14 cellular contexts compared by ENCODE assay signal in the genomic region with DNA sequence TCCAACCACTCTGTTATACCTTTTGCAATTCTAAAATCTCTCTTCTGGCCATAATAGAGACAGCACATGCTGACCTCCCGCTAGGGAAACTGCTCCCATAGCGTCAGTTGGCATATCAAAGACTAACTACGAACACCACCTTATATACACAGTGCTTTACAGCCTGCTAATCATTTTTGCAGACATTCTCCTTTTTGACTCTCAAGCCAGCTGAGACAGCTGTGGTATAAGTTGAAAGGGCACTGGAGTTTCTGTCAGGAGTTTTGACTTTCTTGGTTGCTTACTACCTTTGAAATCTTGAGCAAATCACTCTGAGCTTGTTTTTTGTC.
DNase-seq lines count a peak whose midpoint lies in the region; ATAC-seq, FAIRE-seq and TF ChIP-seq lines count a peak whose summit lies in the region.
"Had no signal": no experiment of that assay in that cellular context is flagged by ENCODE, and none has a peak within 500 bp of the region (broad histone marks: within the 10 kb centered on the region; RNA-seq: fewer than 3 reads in every experiment).

No MANE protein-coding gene starts in this region.

- ATAC-seq in GM21737 (IDR thresholded peaks at IDR 0.05; ENCODE audit: unreplicated experiment): peak; percentile 31
- peak; percentile 13 for ATAC-seq in HG03378 (IDR thresholded peaks at IDR 0.05; ENCODE audit: unreplicated experiment)

- H3K79me2 ChIP-seq in H1 (ENCODE audit: control insufficient read depth in 1 of 2, insufficient read depth in 2 of 2, low read length in 2 of 2): no peaks in the 10 kb centered on the region
- H3K79me2 ChIP-seq: parathyroid adenoma had no signal

- H3K23ac ChIP-seq in H1 (ENCODE audit: insufficient read length): no peak overlapping the region

- no peak for TF ChIP-seq EP300 in H1 (IDR thresholded peaks at IDR 0.05; ENCODE audit: borderline replicate concordance in 1 of 2, low read depth in 2 of 2, low read length in 2 of 2)

- no peak overlapping the region for H3K14ac ChIP-seq in H1 (ENCODE audit: insufficient read length)

- no peak overlapping the region for H3K27ac ChIP-seq in H1 (ENCODE audit: low read depth, low read length)
- H3K27ac ChIP-seq: parathyroid adenoma, tibial artery had no signal

- H3K9ac ChIP-seq in H1 (replicated peaks in 1 of 4; ENCODE audit: extremely low read depth in 1 of 4, low read depth in 3 of 4, low read length in 3 of 4): no peak overlapping the region
- H3K9ac ChIP-seq: parathyroid adenoma had no signal

- no peak overlapping the region for H2BK20ac ChIP-seq in H1 (ENCODE audit: low read length)

- no peak overlapping the region for H2AK5ac ChIP-seq in H1 (ENCODE audit: low read depth, low read length)

- peaks cover 9% of the 10 kb centered on the region for H3K27me3 Mint-ChIP-seq in T-helper 2 cell treated with Interferon-gamma antibody and Interleukin-4, amounts not matched to agents 5 μg/mL and 100 μg/mL, for 36 hours (ENCODE audit: low read depth)

- H3K36me3 ChIP-seq in H1 (ENCODE audit: control insufficient read depth in 2 of 4, insufficient read depth in 4 of 4, low read length in 3 of 4) (no peaks in the 10 kb centered on the region), MG63 (no peaks in the 10 kb centered on the region)
- H3K36me3 ChIP-seq: tibial artery had no signal

- no peaks in the 10 kb centered on the region for H3K79me1 ChIP-seq in H1 (ENCODE audit: low read depth, low read length)

- H3K36me3 Mint-ChIP-seq in T-helper 2 cell treated with Interferon-gamma antibody and Interleukin-4, amounts not matched to agents 5 μg/mL and 100 μg/mL, for 36 hours (ENCODE audit: low read depth): no peaks in the 10 kb centered on the region

- no peak for TF ChIP-seq RAD21 in H1 (IDR thresholded peaks at IDR 0.05 in 1 of 2, conservative IDR thresholded peaks at IDR 0.05 in 1 of 2; ENCODE audit: low read depth in 2 of 2, low read length in 2 of 2)

- no peak overlapping the region for H3K4me2 ChIP-seq in H1 (ENCODE audit: insufficient read depth in 1 of 2, low read depth in 2 of 2, low read length in 2 of 2)

- H3K4me1 Mint-ChIP-seq in T-helper 2 cell treated with Interferon-gamma antibody and Interleukin-4, amounts not matched to agents 5 μg/mL and 100 μg/mL, for 36 hours (ENCODE audit: low read depth): peaks cover 16% of the 10 kb centered on the region

- H3K27me3 ChIP-seq in H1 (replicated peaks in 1 of 4; ENCODE audit: control insufficient read depth in 3 of 4, extremely low read depth in 1 of 4, insufficient read depth in 3 of 4, low read length in 3 of 4) (no peaks in the 10 kb centered on the region), MG63 (no peaks in the 10 kb centered on the region)

- no peak overlapping the region for H3K4ac ChIP-seq in H1 (replicated peaks; ENCODE audit: insufficient read length, low read depth, low read length)

- 0 out of 2 replicates have a peak overlapping the region, but pooled peaks have one; percentile 13 for H3K18ac ChIP-seq in H1 (ENCODE audit: extremely low read depth, low read length)

- POLR2A ChIA-PET in H1 (lab: Charles Lee; ENCODE audit: partially characterized antibody): no interaction called here

- CTCF ChIA-PET in H1 (lab: Charles Lee; ENCODE audit: partially characterized antibody): interaction anchor here (1.1 to 1.4 kb wide), 2 partner anchors 9 to 75 kb away, joined by 3 read pairs; no protein-coding TSS in a partner anchor

- no peak overlapping the region for H3K4me3 Mint-ChIP-seq in T-helper 2 cell treated with Interferon-gamma antibody and Interleukin-4, amounts not matched to agents 5 μg/mL and 100 μg/mL, for 36 hours

- H4K20me1 ChIP-seq in H1 (replicated peaks in 1 of 2; ENCODE audit: control insufficient read depth in 1 of 2, insufficient read depth in 2 of 2, low read length in 2 of 2): peaks cover 0 to 3% of the 10 kb centered on the region in 2 experiments

- 86% methylated on average over 3 of the region's 3 CpGs; no CpG with 5 or more reads in 1 of the 2 experiments for WGBS in H1 (ENCODE audit: extremely low coverage in 1 of 2, insufficient coverage in 1 of 2, insufficient read length in 1 of 2, insufficient replicate concordance in 2 of 2, low coverage in 1 of 2, low lambda C conversion rate in 2 of 2, missing lambda C conversion rate in 1 of 2), 2 experiments

- H4K5ac ChIP-seq in H1 (ENCODE audit: insufficient read length, low read depth, low read length): no peak overlapping the region

- H4K8ac ChIP-seq in H1 (ENCODE audit: extremely low read depth, insufficient read depth, low read length): no peak overlapping the region

- FAIRE-seq in H1 (lab: Jason Lieb, UNC): no peak
- FAIRE-seq in urothelium cell line (lab: Jason Lieb, UNC): no peak

- no peak overlapping the region for H3K4me3 ChIP-seq in H1 (ENCODE audit: extremely low read depth in 1 of 4, insufficient read depth in 2 of 4, low read depth in 3 of 4, low read length in 4 of 4)
- H3K4me3 ChIP-seq in MG63: no peak overlapping the region
- H3K4me3 ChIP-seq: tibial artery had no signal

- TF ChIP-seq CTCF in H1 (IDR thresholded peaks at IDR 0.05; ENCODE audit: control extremely low read depth in 1 of 3, insufficient read depth in 1 of 3, low read depth in 1 of 3, low read length in 3 of 3): no peak

- DNase-seq in T-helper 2 cell treated with Interferon-gamma antibody and Interleukin-4, amounts not matched to agents 5 μg/mL and 100 μg/mL, for 36 hours (ENCODE audit: low spot score): no peak
- no peak for DNase-seq in T-helper 2 cell
- no peak for DNase-seq in H1 (ENCODE audit: low read depth in 1 of 2, low spot score in 2 of 2)
- no peak for DNase-seq in MG63
- no peak for DNase-seq in urothelium cell line (ENCODE audit: low spot score)
- no peak for DNase-seq in glomerular visceral epithelial cell (ENCODE audit: extremely low spot score)
- DNase-seq: activated CD4-positive, CD25-positive, alpha-beta regulatory T cell; midbrain; NCI-H146; Right ventricle myocardium superior; tibial artery had no signal

- no peak overlapping the region; the same call in 1 of the 2 replicates for H2AFZ ChIP-seq in H1 (ENCODE audit: low read length)

- H2BK15ac ChIP-seq in H1 (ENCODE audit: low read length): no peak overlapping the region

- H2BK12ac ChIP-seq in H1 (ENCODE audit: low read depth, low read length): no peak overlapping the region

- no peaks in the 10 kb centered on the region for H3K9me3 ChIP-seq in H1 (ENCODE audit: insufficient read depth in 2 of 2, low read depth in 1 of 2, low read length in 1 of 2)
- H3K9me3 ChIP-seq in MG63: 0 out of 2 replicates have a peak, but pooled peaks cover 3% of the 10 kb centered on the region

- no peaks in the 10 kb centered on the region; a peak in 1 of 7 replicates for H3K4me1 ChIP-seq in H1 (replicated peaks in 1 of 4; ENCODE audit: control insufficient read depth in 3 of 4, insufficient read depth in 4 of 4, low read length in 3 of 4)
- H3K4me1 ChIP-seq: tibial artery had no signal

- H3K27ac Mint-ChIP-seq in T-helper 2 cell treated with Interferon-gamma antibody and Interleukin-4, amounts not matched to agents 5 μg/mL and 100 μg/mL, for 36 hours: peak overlapping the region; percentile 73

- H2BK120ac ChIP-seq in H1 (replicated peaks; ENCODE audit: low read depth, low read length): no peak overlapping the region

- no peak overlapping the region for H2BK5ac ChIP-seq in H1 (ENCODE audit: low read depth, low read length)

- TF ChIP-seq POLR2A in H1 (IDR thresholded peaks at IDR 0.05; ENCODE audit: control extremely low read depth in 1 of 2, low read depth in 2 of 2, low read length in 2 of 2): no peak

- H4K91ac ChIP-seq in H1 (replicated peaks; ENCODE audit: insufficient read length, low read length): no peak overlapping the region

- peaks cover 5% of the 10 kb centered on the region; the same call in 1 of the 2 replicates for H3K23me2 ChIP-seq in H1 (ENCODE audit: low read depth, low read length)

- H3K56ac ChIP-seq in H1 (replicated peaks; ENCODE audit: insufficient read length, low read depth, low read length): no peak overlapping the region

- H3K9me3 Mint-ChIP-seq in T-helper 2 cell treated with Interferon-gamma antibody and Interleukin-4, amounts not matched to agents 5 μg/mL and 100 μg/mL, for 36 hours: peaks cover 6% of the 10 kb centered on the region

TF ChIP-seq in H1, 55 proteins besides CTCF, POLR2A, EP300 and RAD21:
- TF ChIP-seq GTF2F1 (IDR thresholded peaks at IDR 0.05; ENCODE audit: borderline replicate concordance, low read depth, low read length) (no peak), RXRA (IDR thresholded peaks at IDR 0.05; ENCODE audit: insufficient read depth, low read depth, low read length) (no peak), CHD2 (IDR thresholded peaks at IDR 0.05; ENCODE audit: low read length) (no peak), KDM1A (IDR thresholded peaks at IDR 0.05; ENCODE audit: borderline replicate concordance, low read length) (no peak), PHF8 (conservative IDR thresholded peaks at IDR 0.05; ENCODE audit: low read depth, low read length) (no peak)
